Comparison of ENCODE assay signal across 17 cellular contexts in genomic region chr1:167695150-167695549, GRCh38. TPM values are rescaled to one million over a fixed set of nuclear protein-coding genes. Genes with fewer than 3 reads are reported as not detected.
DNase-seq lines count a peak whose midpoint lies in the region; ATAC-seq and TF ChIP-seq lines count a peak whose summit lies in the region.
"Had no signal": no experiment of that assay in that cellular context is flagged by ENCODE, and none has a peak within 500 bp of the region (broad histone marks: within the 10 kb centered on the region; RNA-seq: fewer than 3 reads in every experiment).

No MANE protein-coding gene starts in this region.

- no peak for TF ChIP-seq CTCF in left ventricle myocardium inferior (IDR thresholded peaks at IDR 0.05; ENCODE audit: borderline replicate concordance)
- no peak for TF ChIP-seq CTCF in thyroid gland (IDR thresholded peaks at IDR 0.05)

- H3K9me3 ChIP-seq in left ventricle myocardium inferior (replicated peaks): no peaks in the 10 kb centered on the region
- no peaks in the 10 kb centered on the region for H3K9me3 ChIP-seq in T-helper 17 cell (ENCODE audit: control insufficient read depth, low read length, poor library complexity, severe bottlenecking)
- H3K9me3 ChIP-seq in thyroid gland: no peaks in the 10 kb centered on the region
- H3K9me3 ChIP-seq: heart left ventricle, ovary, uterus had no signal

- H3K27ac ChIP-seq in left ventricle myocardium inferior (replicated peaks): peak overlapping the region; percentile 34
- H3K27ac ChIP-seq in thyroid gland: no peak overlapping the region
- H3K27ac ChIP-seq: GM23248, heart left ventricle, ovary, uterus had no signal

- H3K4me3 ChIP-seq in left ventricle myocardium inferior (no peak overlapping the region), thyroid gland (replicated peaks in 1 of 3) (no peak overlapping the region)
- H3K4me3 ChIP-seq: GM23248, heart left ventricle, ovary, uterus had no signal

- H3K36me3 Mint-ChIP-seq in T-helper 17 cell (ENCODE audit: low read depth): peaks cover 20% of the 10 kb centered on the region
- peaks cover 89% of the 10 kb centered on the region for H3K36me3 Mint-ChIP-seq in effector memory CD8-positive, alpha-beta T cell (ENCODE audit: insufficient read depth)
- H3K36me3 Mint-ChIP-seq in stimulated activated memory B cell treated with anti-CD40 and anti-IgM and Interleukin-4, amounts not matched to agents 10 μg/mL and 1 μg/mL and 100 μg/mL, for 72 hours: peaks cover 79% of the 10 kb centered on the region

- intact Hi-C loops in left ventricle myocardium inferior (cut with micrococcal nuclease): no loop called here
- intact Hi-C loops in Right ventricle myocardium inferior (cut with DNase I): no loop called here
- intact Hi-C loops in thyroid gland (cut with DNase I): no loop called here

- H3K9me3 Mint-ChIP-seq in effector memory CD8-positive, alpha-beta T cell: no peaks in the 10 kb centered on the region
- H3K9me3 Mint-ChIP-seq in stimulated activated memory B cell treated with anti-CD40 and anti-IgM and Interleukin-4, amounts not matched to agents 10 μg/mL and 1 μg/mL and 100 μg/mL, for 72 hours: no peaks in the 10 kb centered on the region
- H3K9me3 Mint-ChIP-seq: activated naive CD8-positive, alpha-beta T cell treated with anti-CD3 and anti-CD28 coated beads, Interleukin-2, amount 10 ng/mL, durations not matched to agents 7 days and 5 days had no signal

- peak overlapping the region; percentile 51 for H3K27ac Mint-ChIP-seq in T-helper 17 cell
- H3K27ac Mint-ChIP-seq in effector memory CD8-positive, alpha-beta T cell: peak overlapping the region; percentile 75 to 81
- peak overlapping the region; percentile 47 for H3K27ac Mint-ChIP-seq in stimulated activated memory B cell treated with anti-CD40 and anti-IgM and Interleukin-4, amounts not matched to agents 10 μg/mL and 1 μg/mL and 100 μg/mL, for 72 hours
- H3K27ac Mint-ChIP-seq: activated naive CD8-positive, alpha-beta T cell treated with anti-CD3 and anti-CD28 coated beads, Interleukin-2, amount 10 ng/mL, durations not matched to agents 7 days and 5 days had no signal

- peaks cover 88% of the 10 kb centered on the region for H3K36me3 ChIP-seq in left ventricle myocardium inferior
- no peaks in the 10 kb centered on the region for H3K36me3 ChIP-seq in thyroid gland
- H3K36me3 ChIP-seq: ovary, uterus had no signal

- H3K27me3 ChIP-seq in left ventricle myocardium inferior (ENCODE audit: low read depth) (no peaks in the 10 kb centered on the region), thyroid gland (no peaks in the 10 kb centered on the region)
- H3K27me3 ChIP-seq: heart left ventricle, ovary, uterus had no signal

- H3K4me1 Mint-ChIP-seq in T-helper 17 cell: peaks cover 24% of the 10 kb centered on the region
- H3K4me1 Mint-ChIP-seq in effector memory CD8-positive, alpha-beta T cell (ENCODE audit: low read depth in 2 of 2): peaks cover 17 to 20% of the 10 kb centered on the region in 2 donors
- H3K4me1 Mint-ChIP-seq in stimulated activated memory B cell treated with anti-CD40 and anti-IgM and Interleukin-4, amounts not matched to agents 10 μg/mL and 1 μg/mL and 100 μg/mL, for 72 hours: peaks cover 29% of the 10 kb centered on the region
- H3K4me1 Mint-ChIP-seq: activated naive CD8-positive, alpha-beta T cell treated with anti-CD3 and anti-CD28 coated beads, Interleukin-2, amount 10 ng/mL, durations not matched to agents 7 days and 5 days had no signal

- ATAC-seq in Right ventricle myocardium inferior (no peak), T-helper 17 cell (no peak), HG03175 (IDR thresholded peaks at IDR 0.05; ENCODE audit: unreplicated experiment) (no peak)
- ATAC-seq in effector memory CD8-positive, alpha-beta T cell (replicated peaks): no peak
- no peak for ATAC-seq in stimulated activated memory B cell treated with anti-CD40 and anti-IgM and Interleukin-4, amounts not matched to agents 10 μg/mL and 1 μg/mL and 100 μg/mL, for 72 hours
- ATAC-seq: heart left ventricle, sciatic nerve had no signal

- peaks cover 66% of the 10 kb centered on the region for H3K4me1 ChIP-seq in left ventricle myocardium inferior
- H3K4me1 ChIP-seq in thyroid gland: peaks cover 0 to 11% of the 10 kb centered on the region in 2 donors
- H3K4me1 ChIP-seq: uterus had no signal

- TF ChIP-seq POLR2A in thyroid gland (IDR thresholded peaks at IDR 0.05): no peak

- DNase-seq in left ventricle myocardium inferior (no peak), Right ventricle myocardium inferior (ENCODE audit: missing footprints) (no peak), T-helper 17 cell (no peak), thyroid gland (no peak), NCI-H2081 (lab: John Stamatoyannopoulos, UW) (no peak)
- no peak for DNase-seq in effector memory CD8-positive, alpha-beta T cell
- DNase-seq: activated naive CD8-positive, alpha-beta T cell treated with anti-CD3 and anti-CD28 coated beads, Interleukin-2, amount 10 ng/mL, durations not matched to agents 7 days and 5 days; DND-41; GM23248; heart left ventricle; NCI-H146; NCI-H2227 treated with DMSO at 0.1 percent for 48 hours; ovary; uterus had no signal

- 82 to 84% methylated on average over 2 of the region's 2 CpGs for WGBS in thyroid gland, 2 donors

- H3K27me3 Mint-ChIP-seq in T-helper 17 cell: no peaks in the 10 kb centered on the region
- no peaks in the 10 kb centered on the region for H3K27me3 Mint-ChIP-seq in effector memory CD8-positive, alpha-beta T cell
- H3K27me3 Mint-ChIP-seq in stimulated activated memory B cell treated with anti-CD40 and anti-IgM and Interleukin-4, amounts not matched to agents 10 μg/mL and 1 μg/mL and 100 μg/mL, for 72 hours: no peaks in the 10 kb centered on the region
- H3K27me3 Mint-ChIP-seq: activated naive CD8-positive, alpha-beta T cell treated with anti-CD3 and anti-CD28 coated beads, Interleukin-2, amount 10 ng/mL, durations not matched to agents 7 days and 5 days had no signal

- H3K4me3 Mint-ChIP-seq in T-helper 17 cell: no peak overlapping the region
- no peak overlapping the region for H3K4me3 Mint-ChIP-seq in effector memory CD8-positive, alpha-beta T cell
- no peak overlapping the region for H3K4me3 Mint-ChIP-seq in stimulated activated memory B cell treated with anti-CD40 and anti-IgM and Interleukin-4, amounts not matched to agents 10 μg/mL and 1 μg/mL and 100 μg/mL, for 72 hours
- H3K4me3 Mint-ChIP-seq: activated naive CD8-positive, alpha-beta T cell treated with anti-CD3 and anti-CD28 coated beads, Interleukin-2, amount 10 ng/mL, durations not matched to agents 7 days and 5 days had no signal

RNA-seq across cellular contexts. Expression of gene MPZL1, which starts 26.6 kb away (rescaled TPM):
- 28.9 TPM for total RNA-seq in left ventricle myocardium inferior
- total RNA-seq in Right ventricle myocardium inferior: 47.9 TPM
- total RNA-seq in T-helper 17 cell: 1 to 10 TPM; 3.0 to 4.2 TPM
- total RNA-seq in thyroid gland: 10 to 100 TPM; 52.6 to 90.2 (median 61.8) TPM
